2 cellular contexts compared by ENCODE assay signal in the genomic region with DNA sequence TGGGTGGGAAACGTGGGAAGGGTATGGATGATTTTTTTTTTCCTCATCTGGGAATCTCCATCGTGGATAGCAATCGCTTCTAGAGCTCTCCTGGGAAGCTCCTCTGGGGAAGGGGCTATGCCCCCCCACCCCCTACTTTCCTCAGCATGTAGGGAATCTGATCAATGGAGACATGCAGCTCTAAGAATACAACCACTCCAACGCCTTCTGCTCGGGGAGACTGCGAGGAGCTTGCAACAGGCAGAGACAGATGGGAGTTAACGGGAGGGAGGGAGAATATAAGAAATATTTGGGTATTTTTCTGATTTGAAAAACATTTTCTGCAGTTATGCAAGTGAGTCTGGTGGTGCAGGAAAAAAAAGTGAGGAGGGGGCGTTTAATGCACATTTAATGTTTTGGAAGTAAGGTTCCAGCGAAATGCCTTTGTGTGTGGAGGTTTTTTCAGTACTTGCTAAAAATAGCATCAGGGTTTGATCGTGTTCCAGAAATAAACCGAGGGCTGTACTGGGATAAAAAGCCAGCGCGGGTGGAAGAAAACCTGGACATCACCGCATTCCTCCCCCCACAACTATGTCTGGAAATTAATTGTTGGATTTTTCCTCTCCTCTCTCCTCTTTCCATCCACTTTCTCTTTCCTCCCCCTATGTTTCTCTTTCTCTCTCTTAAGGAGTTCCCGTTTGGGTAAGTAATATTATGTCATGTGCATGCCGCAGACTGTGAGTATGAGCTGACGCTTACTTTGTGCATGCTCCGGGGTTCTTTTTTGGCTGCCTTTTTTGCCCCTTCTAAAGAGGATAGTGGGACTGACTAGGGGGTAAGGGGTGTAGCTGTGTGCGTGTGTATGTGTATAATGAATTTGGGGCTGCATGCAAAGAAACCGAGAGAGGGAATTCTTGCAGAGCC.
TF ChIP-seq lines count a peak whose summit lies in the region.

No MANE protein-coding gene starts in this region.

TF ChIP-seq in H1, 55 proteins besides CTCF, POLR2A, EP300 and RAD21:
- TF ChIP-seq RNF2 (IDR thresholded peaks at IDR 0.05; ENCODE audit: borderline replicate concordance, low read depth, low read length, missing control alignments, poor library complexity, severe bottlenecking) = peak; percentile 22
- no peak for TF ChIP-seq SIN3A (conservative IDR thresholded peaks at IDR 0.05 in 1 of 2, IDR thresholded peaks at IDR 0.05 in 1 of 2; ENCODE audit: low read depth in 1 of 2, low read length in 2 of 2)

TF ChIP-seq in GM12891, 5 proteins besides CTCF, POLR2A, EP300 and RAD21 (continued from another document):
- no peak for TF ChIP-seq TAF1 (IDR thresholded peaks at IDR 0.05; ENCODE audit: low read depth, low read length)
- no peak for TF ChIP-seq POU2F2 (IDR thresholded peaks at IDR 0.05; ENCODE audit: low read depth, low read length)
- no peak for TF ChIP-seq POLR2AphosphoS5 (IDR thresholded peaks at IDR 0.05; ENCODE audit: low read depth, low read length)
- no peak for TF ChIP-seq PAX5 (IDR thresholded peaks at IDR 0.05; ENCODE audit: insufficient read depth, low read length, severe bottlenecking)
